ENCODE assay signal across 8 cellular contexts in genomic region chr21:44300262-44300959, GRCh38.
DNase-seq lines count a peak whose midpoint lies in the region; ATAC-seq and TF ChIP-seq lines count a peak whose summit lies in the region.

No MANE protein-coding gene starts in this region.

- H3K4me1 ChIP-seq in NT2/D1 (ENCODE audit: insufficient read depth, insufficient read length) (peaks cover 40% of the 10 kb centered on the region), mucosa of stomach (ENCODE audit: control insufficient read depth, insufficient read depth, low read length) (peaks cover 60% of the 10 kb centered on the region)

- ATAC-seq in HG02981 (IDR thresholded peaks at IDR 0.05; ENCODE audit: unreplicated experiment): peak; percentile 25

- H3K27me3 ChIP-seq in NT2/D1 (ENCODE audit: insufficient read depth, insufficient read length) (no peaks in the 10 kb centered on the region), mucosa of stomach (ENCODE audit: control insufficient read depth, insufficient read depth, low read length) (no peaks in the 10 kb centered on the region)

- peak overlapping the region; percentile 71 for H3K4me3 ChIP-seq in NT2/D1 (ENCODE audit: insufficient read length, low read depth)
- peak overlapping the region; percentile 55 for H3K4me3 ChIP-seq in mucosa of stomach (ENCODE audit: low read length)

- H3K36me3 ChIP-seq in NT2/D1 (ENCODE audit: insufficient read depth, insufficient read length, low read length): peaks cover 17% of the 10 kb centered on the region
- H3K36me3 ChIP-seq in mucosa of stomach (ENCODE audit: control insufficient read depth, insufficient read depth, low read length): no peaks in the 10 kb centered on the region

- DNase-seq in NCI-H1092 treated with DMSO at 0.1 percent for 48 hours (lab: John Stamatoyannopoulos, UW) (peak; percentile 26), NCI-H1092 (lab: John Stamatoyannopoulos, UW) (no peak), NT2/D1 (ENCODE audit: low read depth, low spot score) (no peak), erythroblast (lab: John Stamatoyannopoulos, UW) (peak; percentile 58 to 70)
- DNase-seq in activated T-cell treated with anti-CD3 and anti-CD28 coated beads, Interleukin-2, amount 50 U/mL, for 1 hour: peak; percentile 69
- DNase-seq in stimulated activated naive CD4-positive, alpha-beta T cell (lab: John Stamatoyannopoulos, UW): peak in 5 of 6 experiments; percentile 16 to 51 (median 23)

- TF ChIP-seq POLR2A in erythroblast (IDR thresholded peaks at IDR 0.05; ENCODE audit: low read length): no peak

- H3K9me3 ChIP-seq in NT2/D1 (ENCODE audit: insufficient read depth, low read length): no peaks in the 10 kb centered on the region
- no peaks in the 10 kb centered on the region for H3K9me3 ChIP-seq in mucosa of stomach (ENCODE audit: control insufficient read depth, low read length)

- H3K9ac ChIP-seq in NT2/D1 (ENCODE audit: insufficient read length, low read depth): peak overlapping the region; percentile 96
- peak overlapping the region; percentile 74 for H3K9ac ChIP-seq in mucosa of stomach (ENCODE audit: low read length)

Comparison
In these comparisons a context has a peak if more than half of its experiments do, and no peak if none do; other contexts are left out.
1. DNase-seq: peak in NCI-H1092 treated with DMSO at 0.1 percent for 48 hours (single experiment), activated T-cell treated with anti-CD3 and anti-CD28 coated beads, Interleukin-2, amount 50 U/mL, for 1 hour (single experiment), erythroblast (2 of 2) and stimulated activated naive CD4-positive, alpha-beta T cell (5 of 6); none in NCI-H1092 (single experiment) and NT2/D1 (single experiment).